ENCODE assay signal across 8 cellular contexts in the genomic region with DNA sequence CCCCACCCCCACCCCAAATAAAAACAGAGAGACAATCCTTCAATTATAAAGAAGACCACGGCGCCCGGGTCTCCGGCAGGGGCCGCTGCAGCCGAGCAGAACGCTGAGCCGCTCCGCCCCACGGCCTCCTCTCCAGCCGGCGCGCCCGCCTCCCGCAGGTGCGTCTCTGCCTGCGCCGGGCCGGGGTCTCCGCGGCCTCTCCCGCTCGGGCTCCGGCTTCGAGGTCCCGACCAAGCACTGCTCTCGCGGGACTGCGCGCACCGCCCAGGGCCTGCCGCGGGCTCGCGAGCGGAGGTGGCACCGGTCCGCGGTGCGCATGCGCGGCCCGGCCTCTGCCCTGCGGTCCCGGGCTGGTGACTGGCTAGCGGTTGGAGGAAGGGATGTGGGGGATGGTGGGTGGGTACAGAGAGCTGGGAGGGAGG. TPM values are rescaled to one million over a fixed set of nuclear protein-coding genes. Genes with fewer than 3 reads are reported as not detected.
DNase-seq lines count a peak whose midpoint lies in the region; ATAC-seq and TF ChIP-seq lines count a peak whose summit lies in the region.

No MANE protein-coding gene starts in this region.

- H4K91ac ChIP-seq in H9 (ENCODE audit: insufficient read length, low read depth, low read length) = no peak overlapping the region

- H3K4me2 ChIP-seq in H9 (ENCODE audit: insufficient read depth, insufficient read length, low read length) (peak overlapping the region; percentile 96), Loucy (ENCODE audit: low read depth, low read length, poor library complexity, severe bottlenecking) (peak overlapping the region; percentile 99)

- H2BK120ac ChIP-seq in H9 (ENCODE audit: low read depth, low read length, poor library complexity, severe bottlenecking) = no peak overlapping the region

- TF ChIP-seq CTCF in H9 (conservative IDR thresholded peaks at IDR 0.05) (peak; percentile 71), Loucy (conservative IDR thresholded peaks at IDR 0.05; ENCODE audit: low read length) (peak; percentile 49), RWPE2 (IDR thresholded peaks at IDR 0.05; ENCODE audit: poor library complexity, severe bottlenecking) (peak; percentile 62), neutrophil (IDR thresholded peaks at IDR 0.05) (peak; percentile 59)

- H3K4me1 ChIP-seq in H9 (ENCODE audit: insufficient read depth, low read length) (no peaks in the 10 kb centered on the region), Loucy (ENCODE audit: insufficient read depth, low read length, poor library complexity, severe bottlenecking) (peaks cover 15% of the 10 kb centered on the region), RWPE2 (ENCODE audit: insufficient read depth, poor library complexity, severe bottlenecking) (no peaks in the 10 kb centered on the region), neutrophil (ENCODE audit: control insufficient read depth in 1 of 2, insufficient read depth in 1 of 2, low read depth in 1 of 2, low read length in 1 of 2) (peaks cover 25 to 27% of the 10 kb centered on the region in 2 experiments)

- H3K79me2 ChIP-seq in H9 (ENCODE audit: insufficient read depth, low read length) (no peaks in the 10 kb centered on the region; the same call in 1 of the 2 replicates), Loucy (ENCODE audit: insufficient read depth, low read length) (peaks cover 17% of the 10 kb centered on the region)

- peak overlapping the region; percentile 98 to 99 (median 99) for H3K27ac Mint-ChIP-seq in H9

- H3K14ac ChIP-seq in H9 (ENCODE audit: insufficient read depth, low read length) = peak overlapping the region; percentile 87; the same call in 1 of the 2 replicates

- no peak overlapping the region for H2BK20ac ChIP-seq in H9 (ENCODE audit: low read depth, low read length, poor library complexity, severe bottlenecking)

- H2AK5ac ChIP-seq in H9 (ENCODE audit: insufficient read length, low read length) = no peak overlapping the region

- H4K5ac ChIP-seq in H9 (ENCODE audit: insufficient read length, low read depth, low read length) = no peak overlapping the region

- no peak overlapping the region for H2BK15ac ChIP-seq in H9 (ENCODE audit: low read depth, low read length)

- peak overlapping the region; percentile 78 for H3K4me3 ChIP-seq in Loucy (ENCODE audit: low read length, poor library complexity, severe bottlenecking)
- peak overlapping the region; percentile 63 for H3K4me3 ChIP-seq in RWPE2 (ENCODE audit: severe bottlenecking)
- H3K4me3 ChIP-seq in neutrophil (ENCODE audit: low read depth in 1 of 2, low read length in 1 of 2) = peak overlapping the region; percentile 95 to 98

- no peak overlapping the region for H2BK12ac ChIP-seq in H9 (ENCODE audit: insufficient read length, low read depth, low read length)

- H3K36me3 ChIP-seq in Loucy (ENCODE audit: insufficient read depth, low read length) = no peaks in the 10 kb centered on the region
- 0 out of 2 replicates have a peak, but pooled peaks cover 5% of the 10 kb centered on the region for H3K36me3 ChIP-seq in RWPE2 (ENCODE audit: low read depth)
- no peaks in the 10 kb centered on the region for H3K36me3 ChIP-seq in neutrophil

- no peak overlapping the region for H3K23ac ChIP-seq in H9 (ENCODE audit: insufficient read length, low read depth, low read length)

- H3K9me3 Mint-ChIP-seq in H9 = peaks cover 7% of the 10 kb centered on the region in 2 experiments; a peak in 3 of 5 replicates

- H2BK5ac ChIP-seq in H9 (ENCODE audit: insufficient read length, low read length) = no peak overlapping the region

- DNase-seq in GF-D8 (lab: John Stamatoyannopoulos, UW) (peak; percentile 84), H9 (peak; percentile 96), RWPE2 (ENCODE audit: low spot score) (peak; percentile 95), foreskin melanocyte (peak; percentile 87), substantia nigra (lab: John Stamatoyannopoulos, UW) (peak; percentile 44 to 93 (median 86))
- DNase-seq in activated gamma-delta T cell treated with anti-CD3 and anti-CD28 coated beads, Interleukin-2, amount 50 U/mL, for 16 hours (ENCODE audit: low read depth) = peak; percentile 92

- H4K8ac ChIP-seq in H9 (replicated peaks; ENCODE audit: insufficient read length, low read depth, low read length) = no peak overlapping the region

- H3T11ph ChIP-seq in H9 (ENCODE audit: low read length) = no peak overlapping the region

- H3K27me3 ChIP-seq in H9 (ENCODE audit: insufficient read depth, low read length) = no peaks in the 10 kb centered on the region
- H3K27me3 ChIP-seq in Loucy (ENCODE audit: insufficient read depth, low read length, poor library complexity, severe bottlenecking) = no peaks in the 10 kb centered on the region
- H3K27me3 ChIP-seq in RWPE2 (ENCODE audit: insufficient read depth, poor library complexity, severe bottlenecking) = no peaks in the 10 kb centered on the region
- H3K27me3 ChIP-seq in neutrophil = no peaks in the 10 kb centered on the region

- H3K4me1 Mint-ChIP-seq in H9 = peaks cover 25 to 28% of the 10 kb centered on the region in 2 experiments

- H3K56ac ChIP-seq in H9 (ENCODE audit: insufficient read length, low read depth, low read length) = no peak overlapping the region

- H2AFZ ChIP-seq in H9 (ENCODE audit: low read length) = no peak overlapping the region
- H2AFZ ChIP-seq in Loucy (ENCODE audit: low read length) = peak overlapping the region; percentile 81

- H3K4ac ChIP-seq in H9 (ENCODE audit: low read depth, low read length) = no peak overlapping the region

- peaks cover 0 to 2% (median 0%) of the 10 kb centered on the region in 3 experiments; a peak in 1 of 7 replicates for H3K36me3 Mint-ChIP-seq in H9 (ENCODE audit: insufficient read depth in 1 of 3, low read depth in 3 of 3)

- H3K79me1 ChIP-seq in H9 (ENCODE audit: insufficient read depth, low read depth, low read length, poor library complexity, severe bottlenecking) = no peaks in the 10 kb centered on the region

- no peaks in the 10 kb centered on the region for H3K27me3 Mint-ChIP-seq in H9 (ENCODE audit: low read depth)

- peak overlapping the region; percentile 91 for H3K18ac ChIP-seq in H9 (ENCODE audit: insufficient read length, low read depth, low read length)

- H3K9ac ChIP-seq in H9 (ENCODE audit: extremely low read depth, insufficient read length, low read length) (no peak overlapping the region), Loucy (ENCODE audit: low read depth, low read length, poor library complexity, severe bottlenecking) (peak overlapping the region; percentile 89)

- no peaks in the 10 kb centered on the region for H3F3A ChIP-seq in Loucy (ENCODE audit: low read depth)

- peak; percentile 78 for ATAC-seq in RWPE2 (ENCODE audit: low read depth)

- H4K20me1 ChIP-seq in H9 (ENCODE audit: control insufficient read depth, insufficient read depth, insufficient read length) (no peaks in the 10 kb centered on the region), Loucy (ENCODE audit: insufficient read depth, low read length, poor library complexity, severe bottlenecking) (no peaks in the 10 kb centered on the region)

- WGBS in H9 (ENCODE audit: extremely low coverage, insufficient read length, low lambda C conversion rate) = no CpG with 5 or more reads among the region's 46 CpGs

- peak overlapping the region; percentile 92 to 94 for H3K4me3 Mint-ChIP-seq in H9

- H3K27ac ChIP-seq in H9 (ENCODE audit: insufficient read length, low read depth, low read length) (no peak overlapping the region), RWPE2 (ENCODE audit: poor library complexity, severe bottlenecking) (peak overlapping the region; percentile 90), neutrophil (peak overlapping the region; percentile 93), substantia nigra (ENCODE audit: low read depth, low read length, poor library complexity, severe bottlenecking) (peak overlapping the region; percentile 97)

- peaks cover 11% of the 10 kb centered on the region for H3K23me2 ChIP-seq in H9 (ENCODE audit: insufficient read length, low read depth, low read length, poor library complexity, severe bottlenecking)

- no peaks in the 10 kb centered on the region for H3K9me2 ChIP-seq in Loucy (replicated peaks; ENCODE audit: low read depth, low read length)

- H3K9me3 ChIP-seq in H9 (ENCODE audit: control insufficient read depth, low read depth, low read length) (no peaks in the 10 kb centered on the region), Loucy (ENCODE audit: insufficient read depth, low read depth, low read length) (no peaks in the 10 kb centered on the region), RWPE2 (ENCODE audit: severe bottlenecking) (no peaks in the 10 kb centered on the region), neutrophil (no peaks in the 10 kb centered on the region)

RNA-seq across cellular contexts. Expression of a gene that starts 0.2 kb away (rescaled TPM):
- 14.3 and 14.6 TPM in 2 replicates for total RNA-seq in H9 (2021)

RNA-seq across cellular contexts. Expression of a gene that starts 41.0 kb away (rescaled TPM):
- total RNA-seq in H9 (2021) = 70.5 and 72.1 TPM in 2 replicates
